In the genomic region with DNA sequence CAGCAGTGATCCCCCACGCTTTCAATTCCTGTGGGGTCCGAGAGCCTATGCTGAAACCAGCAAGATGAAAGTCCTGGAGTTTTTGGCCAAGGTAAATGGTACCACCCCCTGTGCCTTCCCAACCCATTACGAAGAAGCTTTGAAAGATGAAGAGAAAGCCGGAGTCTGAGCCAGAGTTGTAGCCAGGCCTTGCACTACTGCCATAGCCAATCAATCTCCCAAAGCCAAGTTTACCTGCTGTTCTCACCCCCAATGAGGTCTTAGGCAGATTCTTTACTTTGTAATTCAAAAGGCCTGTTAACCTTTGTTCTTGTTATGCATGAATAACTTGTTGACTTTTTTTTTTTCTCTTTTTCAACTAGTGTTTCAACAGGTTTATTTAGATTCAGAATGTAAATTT, we compare ENCODE assay signal across 1 cellular context.
TF ChIP-seq lines count a peak whose summit lies in the region.

No MANE protein-coding gene starts in this region.

TF ChIP-seq in HepG2, 621 proteins besides CTCF, POLR2A, EP300 and RAD21:
- TF ChIP-seq MED8 (CRISPR knock-in tag; IDR thresholded peaks at IDR 0.05; ENCODE audit: insufficient replicate concordance): no peak
- TF ChIP-seq, protein P1, sequence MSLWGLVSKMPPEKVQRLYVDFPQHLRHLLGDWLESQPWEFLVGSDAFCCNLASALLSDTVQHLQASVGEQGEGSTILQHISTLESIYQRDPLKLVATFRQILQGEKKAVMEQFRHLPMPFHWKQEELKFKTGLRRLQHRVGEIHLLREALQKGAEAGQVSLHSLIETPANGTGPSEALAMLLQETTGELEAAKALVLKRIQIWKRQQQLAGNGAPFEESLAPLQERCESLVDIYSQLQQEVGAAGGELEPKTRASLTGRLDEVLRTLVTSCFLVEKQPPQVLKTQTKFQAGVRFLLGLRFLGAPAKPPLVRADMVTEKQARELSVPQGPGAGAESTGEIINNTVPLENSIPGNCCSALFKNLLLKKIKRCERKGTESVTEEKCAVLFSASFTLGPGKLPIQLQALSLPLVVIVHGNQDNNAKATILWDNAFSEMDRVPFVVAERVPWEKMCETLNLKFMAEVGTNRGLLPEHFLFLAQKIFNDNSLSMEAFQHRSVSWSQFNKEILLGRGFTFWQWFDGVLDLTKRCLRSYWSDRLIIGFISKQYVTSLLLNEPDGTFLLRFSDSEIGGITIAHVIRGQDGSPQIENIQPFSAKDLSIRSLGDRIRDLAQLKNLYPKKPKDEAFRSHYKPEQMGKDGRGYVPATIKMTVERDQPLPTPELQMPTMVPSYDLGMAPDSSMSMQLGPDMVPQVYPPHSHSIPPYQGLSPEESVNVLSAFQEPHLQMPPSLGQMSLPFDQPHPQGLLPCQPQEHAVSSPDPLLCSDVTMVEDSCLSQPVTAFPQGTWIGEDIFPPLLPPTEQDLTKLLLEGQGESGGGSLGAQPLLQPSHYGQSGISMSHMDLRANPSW (CRISPR knock-in tag; IDR thresholded peaks at IDR 0.05; ENCODE audit: borderline replicate concordance): no peak
- no peak for TF ChIP-seq KLF12 (CRISPR knock-in tag; IDR thresholded peaks at IDR 0.05; ENCODE audit: borderline replicate concordance)
- TF ChIP-seq ZNF878 (CRISPR knock-in tag; IDR thresholded peaks at IDR 0.05): no peak
- TF ChIP-seq, protein P2, sequence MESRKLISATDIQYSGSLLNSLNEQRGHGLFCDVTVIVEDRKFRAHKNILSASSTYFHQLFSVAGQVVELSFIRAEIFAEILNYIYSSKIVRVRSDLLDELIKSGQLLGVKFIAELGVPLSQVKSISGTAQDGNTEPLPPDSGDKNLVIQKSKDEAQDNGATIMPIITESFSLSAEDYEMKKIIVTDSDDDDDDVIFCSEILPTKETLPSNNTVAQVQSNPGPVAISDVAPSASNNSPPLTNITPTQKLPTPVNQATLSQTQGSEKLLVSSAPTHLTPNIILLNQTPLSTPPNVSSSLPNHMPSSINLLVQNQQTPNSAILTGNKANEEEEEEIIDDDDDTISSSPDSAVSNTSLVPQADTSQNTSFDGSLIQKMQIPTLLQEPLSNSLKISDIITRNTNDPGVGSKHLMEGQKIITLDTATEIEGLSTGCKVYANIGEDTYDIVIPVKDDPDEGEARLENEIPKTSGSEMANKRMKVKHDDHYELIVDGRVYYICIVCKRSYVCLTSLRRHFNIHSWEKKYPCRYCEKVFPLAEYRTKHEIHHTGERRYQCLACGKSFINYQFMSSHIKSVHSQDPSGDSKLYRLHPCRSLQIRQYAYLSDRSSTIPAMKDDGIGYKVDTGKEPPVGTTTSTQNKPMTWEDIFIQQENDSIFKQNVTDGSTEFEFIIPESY (CRISPR knock-in tag; IDR thresholded peaks at IDR 0.05): no peak
- TF ChIP-seq, protein P3, sequence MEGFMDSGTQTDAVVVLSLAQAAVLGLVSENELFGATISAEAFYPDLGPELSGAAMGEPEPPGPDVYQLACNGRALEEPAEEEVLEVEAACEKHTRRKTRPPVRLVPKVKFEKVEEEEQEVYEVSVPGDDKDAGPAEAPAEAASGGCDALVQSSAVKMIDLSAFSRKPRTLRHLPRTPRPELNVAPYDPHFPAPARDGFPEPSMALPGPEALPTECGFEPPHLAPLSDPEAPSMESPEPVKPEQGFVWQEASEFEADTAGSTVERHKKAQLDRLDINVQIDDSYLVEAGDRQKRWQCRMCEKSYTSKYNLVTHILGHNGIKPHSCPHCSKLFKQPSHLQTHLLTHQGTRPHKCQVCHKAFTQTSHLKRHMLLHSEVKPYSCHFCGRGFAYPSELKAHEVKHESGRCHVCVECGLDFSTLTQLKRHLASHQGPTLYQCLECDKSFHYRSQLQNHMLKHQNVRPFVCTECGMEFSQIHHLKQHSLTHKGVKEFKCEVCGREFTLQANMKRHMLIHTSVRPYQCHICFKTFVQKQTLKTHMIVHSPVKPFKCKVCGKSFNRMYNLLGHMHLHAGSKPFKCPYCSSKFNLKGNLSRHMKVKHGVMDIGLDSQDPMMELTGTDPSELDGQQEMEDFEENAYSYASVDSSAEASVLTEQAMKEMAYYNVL (CRISPR knock-in tag; IDR thresholded peaks at IDR 0.05; ENCODE audit: borderline replicate concordance): no peak
- 0 out of 2 replicates have a peak, but pooled peaks have one; percentile 9 for TF ChIP-seq TCF7 (IDR thresholded peaks at IDR 0.05; ENCODE audit: low read depth)
- TF ChIP-seq ZNF562 (CRISPR knock-in tag; IDR thresholded peaks at IDR 0.05; ENCODE audit: borderline replicate concordance): no peak
- TF ChIP-seq, protein P4, sequence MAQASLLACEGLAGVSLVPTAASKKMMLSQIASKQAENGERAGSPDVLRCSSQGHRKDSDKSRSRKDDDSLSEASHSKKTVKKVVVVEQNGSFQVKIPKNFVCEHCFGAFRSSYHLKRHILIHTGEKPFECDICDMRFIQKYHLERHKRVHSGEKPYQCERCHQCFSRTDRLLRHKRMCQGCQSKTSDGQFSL (CRISPR knock-in tag; IDR thresholded peaks at IDR 0.05): no peak
- TF ChIP-seq SRSF4 (IDR thresholded peaks at IDR 0.05; ENCODE audit: low read depth, low read length, poor library complexity, severe bottlenecking): no peak
- TF ChIP-seq, protein P5, sequence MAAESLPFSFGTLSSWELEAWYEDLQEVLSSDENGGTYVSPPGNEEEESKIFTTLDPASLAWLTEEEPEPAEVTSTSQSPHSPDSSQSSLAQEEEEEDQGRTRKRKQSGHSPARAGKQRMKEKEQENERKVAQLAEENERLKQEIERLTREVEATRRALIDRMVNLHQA (CRISPR knock-in tag; IDR thresholded peaks at IDR 0.05): no peak
- TF ChIP-seq RFX5 (IDR thresholded peaks at IDR 0.05; ENCODE audit: low read depth, low read length): no peak
- TF ChIP-seq SP2 (CRISPR knock-in tag; IDR thresholded peaks at IDR 0.05): no peak
- TF ChIP-seq, protein P6, sequence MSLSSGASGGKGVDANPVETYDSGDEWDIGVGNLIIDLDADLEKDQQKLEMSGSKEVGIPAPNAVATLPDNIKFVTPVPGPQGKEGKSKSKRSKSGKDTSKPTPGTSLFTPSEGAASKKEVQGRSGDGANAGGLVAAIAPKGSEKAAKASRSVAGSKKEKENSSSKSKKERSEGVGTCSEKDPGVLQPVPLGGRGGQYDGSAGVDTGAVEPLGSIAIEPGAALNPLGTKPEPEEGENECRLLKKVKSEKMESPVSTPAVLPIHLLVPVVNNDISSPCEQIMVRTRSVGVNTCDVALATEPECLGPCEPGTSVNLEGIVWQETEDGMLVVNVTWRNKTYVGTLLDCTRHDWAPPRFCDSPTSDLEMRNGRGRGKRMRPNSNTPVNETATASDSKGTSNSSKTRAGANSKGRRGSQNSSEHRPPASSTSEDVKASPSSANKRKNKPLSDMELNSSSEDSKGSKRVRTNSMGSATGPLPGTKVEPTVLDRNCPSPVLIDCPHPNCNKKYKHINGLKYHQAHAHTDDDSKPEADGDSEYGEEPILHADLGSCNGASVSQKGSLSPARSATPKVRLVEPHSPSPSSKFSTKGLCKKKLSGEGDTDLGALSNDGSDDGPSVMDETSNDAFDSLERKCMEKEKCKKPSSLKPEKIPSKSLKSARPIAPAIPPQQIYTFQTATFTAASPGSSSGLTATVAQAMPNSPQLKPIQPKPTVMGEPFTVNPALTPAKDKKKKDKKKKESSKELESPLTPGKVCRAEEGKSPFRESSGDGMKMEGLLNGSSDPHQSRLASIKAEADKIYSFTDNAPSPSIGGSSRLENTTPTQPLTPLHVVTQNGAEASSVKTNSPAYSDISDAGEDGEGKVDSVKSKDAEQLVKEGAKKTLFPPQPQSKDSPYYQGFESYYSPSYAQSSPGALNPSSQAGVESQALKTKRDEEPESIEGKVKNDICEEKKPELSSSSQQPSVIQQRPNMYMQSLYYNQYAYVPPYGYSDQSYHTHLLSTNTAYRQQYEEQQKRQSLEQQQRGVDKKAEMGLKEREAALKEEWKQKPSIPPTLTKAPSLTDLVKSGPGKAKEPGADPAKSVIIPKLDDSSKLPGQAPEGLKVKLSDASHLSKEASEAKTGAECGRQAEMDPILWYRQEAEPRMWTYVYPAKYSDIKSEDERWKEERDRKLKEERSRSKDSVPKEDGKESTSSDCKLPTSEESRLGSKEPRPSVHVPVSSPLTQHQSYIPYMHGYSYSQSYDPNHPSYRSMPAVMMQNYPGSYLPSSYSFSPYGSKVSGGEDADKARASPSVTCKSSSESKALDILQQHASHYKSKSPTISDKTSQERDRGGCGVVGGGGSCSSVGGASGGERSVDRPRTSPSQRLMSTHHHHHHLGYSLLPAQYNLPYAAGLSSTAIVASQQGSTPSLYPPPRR (CRISPR knock-in tag; IDR thresholded peaks at IDR 0.05; ENCODE audit: borderline replicate concordance): 0 out of 2 replicates have a peak, but pooled peaks have one; percentile 25
- TF ChIP-seq ZFP36 (IDR thresholded peaks at IDR 0.05; ENCODE audit: borderline replicate concordance, low read depth, low read length, partially characterized antibody): no peak
- TF ChIP-seq ZC3H4 (CRISPR knock-in tag; IDR thresholded peaks at IDR 0.05; ENCODE audit: borderline replicate concordance): no peak
- TF ChIP-seq ZNF552 (CRISPR knock-in tag; IDR thresholded peaks at IDR 0.05; ENCODE audit: borderline replicate concordance): no peak
- TF ChIP-seq KAT7 (CRISPR knock-in tag; IDR thresholded peaks at IDR 0.05; ENCODE audit: borderline replicate concordance): no peak
